Comparison of ENCODE assay signal across 1 cellular context in the genomic region with DNA sequence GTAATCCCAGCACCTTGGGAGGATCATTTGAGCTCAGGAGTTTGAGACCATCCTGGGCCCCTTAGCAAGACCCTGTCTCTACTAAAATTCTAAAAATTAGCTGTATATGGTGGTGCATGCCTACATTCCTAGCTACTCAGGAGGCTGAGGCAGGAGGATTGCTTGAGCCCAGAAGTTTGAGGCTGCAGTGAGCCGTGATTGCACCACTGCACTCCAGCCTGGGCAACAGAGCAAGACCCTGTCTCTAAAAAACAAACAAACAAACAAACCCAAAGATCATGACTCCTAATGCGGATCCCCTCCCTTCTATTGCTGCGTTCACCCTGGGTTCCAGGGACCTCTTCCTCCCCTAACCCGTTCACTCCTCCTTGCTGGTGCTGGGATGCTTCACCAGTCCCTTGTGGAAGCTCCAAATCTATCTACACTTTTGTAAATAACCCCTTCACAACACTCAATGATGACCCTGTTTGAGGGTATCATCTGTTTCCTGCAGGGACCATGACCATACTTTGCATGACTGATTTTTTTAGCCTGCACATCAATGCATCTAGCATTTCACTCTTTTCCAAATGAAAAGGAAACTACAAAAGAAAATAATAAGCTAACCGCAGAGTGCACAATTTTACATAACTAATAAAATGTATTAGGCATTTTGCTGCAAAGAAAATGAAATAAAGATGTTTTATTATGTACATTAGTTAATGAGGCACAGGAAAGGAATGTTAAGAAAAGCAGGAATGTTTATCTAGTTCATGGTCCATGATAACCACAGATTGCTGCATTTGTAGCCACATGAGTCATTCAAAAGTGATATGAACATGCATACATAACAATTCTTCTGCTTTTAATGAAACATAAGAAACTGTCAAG.
TF ChIP-seq lines count a peak whose summit lies in the region.

No MANE protein-coding gene starts in this region.

TF ChIP-seq in HepG2, 621 proteins besides CTCF, POLR2A, EP300 and RAD21 (continued from another document and continues in another):
- TF ChIP-seq, protein P1, sequence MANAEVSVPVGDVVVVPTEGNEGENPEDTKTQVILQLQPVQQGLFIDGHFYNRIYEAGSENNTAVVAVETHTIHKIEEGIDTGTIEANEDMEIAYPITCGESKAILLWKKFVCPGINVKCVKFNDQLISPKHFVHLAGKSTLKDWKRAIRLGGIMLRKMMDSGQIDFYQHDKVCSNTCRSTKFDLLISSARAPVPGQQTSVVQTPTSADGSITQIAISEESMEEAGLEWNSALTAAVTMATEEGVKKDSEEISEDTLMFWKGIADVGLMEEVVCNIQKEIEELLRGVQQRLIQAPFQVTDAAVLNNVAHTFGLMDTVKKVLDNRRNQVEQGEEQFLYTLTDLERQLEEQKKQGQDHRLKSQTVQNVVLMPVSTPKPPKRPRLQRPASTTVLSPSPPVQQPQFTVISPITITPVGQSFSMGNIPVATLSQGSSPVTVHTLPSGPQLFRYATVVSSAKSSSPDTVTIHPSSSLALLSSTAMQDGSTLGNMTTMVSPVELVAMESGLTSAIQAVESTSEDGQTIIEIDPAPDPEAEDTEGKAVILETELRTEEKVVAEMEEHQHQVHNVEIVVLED (CRISPR knock-in tag; IDR thresholded peaks at IDR 0.05; ENCODE audit: borderline replicate concordance) = no peak
- TF ChIP-seq, protein P2, sequence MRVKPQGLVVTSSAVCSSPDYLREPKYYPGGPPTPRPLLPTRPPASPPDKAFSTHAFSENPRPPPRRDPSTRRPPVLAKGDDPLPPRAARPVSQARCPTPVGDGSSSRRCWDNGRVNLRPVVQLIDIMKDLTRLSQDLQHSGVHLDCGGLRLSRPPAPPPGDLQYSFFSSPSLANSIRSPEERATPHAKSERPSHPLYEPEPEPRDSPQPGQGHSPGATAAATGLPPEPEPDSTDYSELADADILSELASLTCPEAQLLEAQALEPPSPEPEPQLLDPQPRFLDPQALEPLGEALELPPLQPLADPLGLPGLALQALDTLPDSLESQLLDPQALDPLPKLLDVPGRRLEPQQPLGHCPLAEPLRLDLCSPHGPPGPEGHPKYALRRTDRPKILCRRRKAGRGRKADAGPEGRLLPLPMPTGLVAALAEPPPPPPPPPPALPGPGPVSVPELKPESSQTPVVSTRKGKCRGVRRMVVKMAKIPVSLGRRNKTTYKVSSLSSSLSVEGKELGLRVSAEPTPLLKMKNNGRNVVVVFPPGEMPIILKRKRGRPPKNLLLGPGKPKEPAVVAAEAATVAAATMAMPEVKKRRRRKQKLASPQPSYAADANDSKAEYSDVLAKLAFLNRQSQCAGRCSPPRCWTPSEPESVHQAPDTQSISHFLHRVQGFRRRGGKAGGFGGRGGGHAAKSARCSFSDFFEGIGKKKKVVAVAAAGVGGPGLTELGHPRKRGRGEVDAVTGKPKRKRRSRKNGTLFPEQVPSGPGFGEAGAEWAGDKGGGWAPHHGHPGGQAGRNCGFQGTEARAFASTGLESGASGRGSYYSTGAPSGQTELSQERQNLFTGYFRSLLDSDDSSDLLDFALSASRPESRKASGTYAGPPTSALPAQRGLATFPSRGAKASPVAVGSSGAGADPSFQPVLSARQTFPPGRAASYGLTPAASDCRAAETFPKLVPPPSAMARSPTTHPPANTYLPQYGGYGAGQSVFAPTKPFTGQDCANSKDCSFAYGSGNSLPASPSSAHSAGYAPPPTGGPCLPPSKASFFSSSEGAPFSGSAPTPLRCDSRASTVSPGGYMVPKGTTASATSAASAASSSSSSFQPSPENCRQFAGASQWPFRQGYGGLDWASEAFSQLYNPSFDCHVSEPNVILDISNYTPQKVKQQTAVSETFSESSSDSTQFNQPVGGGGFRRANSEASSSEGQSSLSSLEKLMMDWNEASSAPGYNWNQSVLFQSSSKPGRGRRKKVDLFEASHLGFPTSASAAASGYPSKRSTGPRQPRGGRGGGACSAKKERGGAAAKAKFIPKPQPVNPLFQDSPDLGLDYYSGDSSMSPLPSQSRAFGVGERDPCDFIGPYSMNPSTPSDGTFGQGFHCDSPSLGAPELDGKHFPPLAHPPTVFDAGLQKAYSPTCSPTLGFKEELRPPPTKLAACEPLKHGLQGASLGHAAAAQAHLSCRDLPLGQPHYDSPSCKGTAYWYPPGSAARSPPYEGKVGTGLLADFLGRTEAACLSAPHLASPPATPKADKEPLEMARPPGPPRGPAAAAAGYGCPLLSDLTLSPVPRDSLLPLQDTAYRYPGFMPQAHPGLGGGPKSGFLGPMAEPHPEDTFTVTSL (CRISPR knock-in tag; IDR thresholded peaks at IDR 0.05; ENCODE audit: borderline replicate concordance) = no peak
- TF ChIP-seq CREB1 (IDR thresholded peaks at IDR 0.05) (no peak), CREB1 (CRISPR knock-in tag; IDR thresholded peaks at IDR 0.05) (peak; percentile 30; the same call in 1 of the 2 replicates), ZMYM3 (CRISPR knock-in tag; IDR thresholded peaks at IDR 0.05) (peak; percentile 54), ZNF644 (CRISPR knock-in tag; IDR thresholded peaks at IDR 0.05; ENCODE audit: low read depth) (no peak), HDAC1 (CRISPR knock-in tag; IDR thresholded peaks at IDR 0.05) (no peak), NCOA2 (CRISPR knock-in tag; IDR thresholded peaks at IDR 0.05) (peak; percentile 35; the same call in 1 of the 2 replicates), TEAD3 (CRISPR knock-in tag; optimal IDR thresholded peaks at IDR 0.05; ENCODE audit: borderline replicate concordance) (peak; percentile 83), FLYWCH1 (CRISPR knock-in tag; IDR thresholded peaks at IDR 0.05) (no peak), MAFG (CRISPR knock-in tag; IDR thresholded peaks at IDR 0.05) (no peak), KDM1A (CRISPR knock-in tag; IDR thresholded peaks at IDR 0.05) (peak; percentile 68; the same call in 1 of the 2 replicates), HCFC1 (IDR thresholded peaks at IDR 0.05; ENCODE audit: low read depth, low read length) (no peak), ZNF34 (CRISPR knock-in tag; IDR thresholded peaks at IDR 0.05; ENCODE audit: borderline replicate concordance) (no peak)
- TF ChIP-seq, protein P3, sequence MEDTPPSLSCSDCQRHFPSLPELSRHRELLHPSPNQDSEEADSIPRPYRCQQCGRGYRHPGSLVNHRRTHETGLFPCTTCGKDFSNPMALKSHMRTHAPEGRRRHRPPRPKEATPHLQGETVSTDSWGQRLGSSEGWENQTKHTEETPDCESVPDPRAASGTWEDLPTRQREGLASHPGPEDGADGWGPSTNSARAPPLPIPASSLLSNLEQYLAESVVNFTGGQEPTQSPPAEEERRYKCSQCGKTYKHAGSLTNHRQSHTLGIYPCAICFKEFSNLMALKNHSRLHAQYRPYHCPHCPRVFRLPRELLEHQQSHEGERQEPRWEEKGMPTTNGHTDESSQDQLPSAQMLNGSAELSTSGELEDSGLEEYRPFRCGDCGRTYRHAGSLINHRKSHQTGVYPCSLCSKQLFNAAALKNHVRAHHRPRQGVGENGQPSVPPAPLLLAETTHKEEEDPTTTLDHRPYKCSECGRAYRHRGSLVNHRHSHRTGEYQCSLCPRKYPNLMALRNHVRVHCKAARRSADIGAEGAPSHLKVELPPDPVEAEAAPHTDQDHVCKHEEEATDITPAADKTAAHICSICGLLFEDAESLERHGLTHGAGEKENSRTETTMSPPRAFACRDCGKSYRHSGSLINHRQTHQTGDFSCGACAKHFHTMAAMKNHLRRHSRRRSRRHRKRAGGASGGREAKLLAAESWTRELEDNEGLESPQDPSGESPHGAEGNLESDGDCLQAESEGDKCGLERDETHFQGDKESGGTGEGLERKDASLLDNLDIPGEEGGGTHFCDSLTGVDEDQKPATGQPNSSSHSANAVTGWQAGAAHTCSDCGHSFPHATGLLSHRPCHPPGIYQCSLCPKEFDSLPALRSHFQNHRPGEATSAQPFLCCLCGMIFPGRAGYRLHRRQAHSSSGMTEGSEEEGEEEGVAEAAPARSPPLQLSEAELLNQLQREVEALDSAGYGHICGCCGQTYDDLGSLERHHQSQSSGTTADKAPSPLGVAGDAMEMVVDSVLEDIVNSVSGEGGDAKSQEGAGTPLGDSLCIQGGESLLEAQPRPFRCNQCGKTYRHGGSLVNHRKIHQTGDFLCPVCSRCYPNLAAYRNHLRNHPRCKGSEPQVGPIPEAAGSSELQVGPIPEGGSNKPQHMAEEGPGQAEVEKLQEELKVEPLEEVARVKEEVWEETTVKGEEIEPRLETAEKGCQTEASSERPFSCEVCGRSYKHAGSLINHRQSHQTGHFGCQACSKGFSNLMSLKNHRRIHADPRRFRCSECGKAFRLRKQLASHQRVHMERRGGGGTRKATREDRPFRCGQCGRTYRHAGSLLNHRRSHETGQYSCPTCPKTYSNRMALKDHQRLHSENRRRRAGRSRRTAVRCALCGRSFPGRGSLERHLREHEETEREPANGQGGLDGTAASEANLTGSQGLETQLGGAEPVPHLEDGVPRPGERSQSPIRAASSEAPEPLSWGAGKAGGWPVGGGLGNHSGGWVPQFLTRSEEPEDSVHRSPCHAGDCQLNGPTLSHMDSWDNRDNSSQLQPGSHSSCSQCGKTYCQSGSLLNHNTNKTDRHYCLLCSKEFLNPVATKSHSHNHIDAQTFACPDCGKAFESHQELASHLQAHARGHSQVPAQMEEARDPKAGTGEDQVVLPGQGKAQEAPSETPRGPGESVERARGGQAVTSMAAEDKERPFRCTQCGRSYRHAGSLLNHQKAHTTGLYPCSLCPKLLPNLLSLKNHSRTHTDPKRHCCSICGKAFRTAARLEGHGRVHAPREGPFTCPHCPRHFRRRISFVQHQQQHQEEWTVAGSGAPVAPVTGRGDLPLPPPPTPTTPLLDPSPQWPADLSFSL (CRISPR knock-in tag; IDR thresholded peaks at IDR 0.05) = no peak
- TF ChIP-seq, protein P4, sequence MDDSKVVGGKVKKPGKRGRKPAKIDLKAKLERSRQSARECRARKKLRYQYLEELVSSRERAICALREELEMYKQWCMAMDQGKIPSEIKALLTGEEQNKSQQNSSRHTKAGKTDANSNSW (CRISPR knock-in tag; IDR thresholded peaks at IDR 0.05; ENCODE audit: borderline replicate concordance) = no peak
- TF ChIP-seq, protein P5, sequence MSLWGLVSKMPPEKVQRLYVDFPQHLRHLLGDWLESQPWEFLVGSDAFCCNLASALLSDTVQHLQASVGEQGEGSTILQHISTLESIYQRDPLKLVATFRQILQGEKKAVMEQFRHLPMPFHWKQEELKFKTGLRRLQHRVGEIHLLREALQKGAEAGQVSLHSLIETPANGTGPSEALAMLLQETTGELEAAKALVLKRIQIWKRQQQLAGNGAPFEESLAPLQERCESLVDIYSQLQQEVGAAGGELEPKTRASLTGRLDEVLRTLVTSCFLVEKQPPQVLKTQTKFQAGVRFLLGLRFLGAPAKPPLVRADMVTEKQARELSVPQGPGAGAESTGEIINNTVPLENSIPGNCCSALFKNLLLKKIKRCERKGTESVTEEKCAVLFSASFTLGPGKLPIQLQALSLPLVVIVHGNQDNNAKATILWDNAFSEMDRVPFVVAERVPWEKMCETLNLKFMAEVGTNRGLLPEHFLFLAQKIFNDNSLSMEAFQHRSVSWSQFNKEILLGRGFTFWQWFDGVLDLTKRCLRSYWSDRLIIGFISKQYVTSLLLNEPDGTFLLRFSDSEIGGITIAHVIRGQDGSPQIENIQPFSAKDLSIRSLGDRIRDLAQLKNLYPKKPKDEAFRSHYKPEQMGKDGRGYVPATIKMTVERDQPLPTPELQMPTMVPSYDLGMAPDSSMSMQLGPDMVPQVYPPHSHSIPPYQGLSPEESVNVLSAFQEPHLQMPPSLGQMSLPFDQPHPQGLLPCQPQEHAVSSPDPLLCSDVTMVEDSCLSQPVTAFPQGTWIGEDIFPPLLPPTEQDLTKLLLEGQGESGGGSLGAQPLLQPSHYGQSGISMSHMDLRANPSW (CRISPR knock-in tag; IDR thresholded peaks at IDR 0.05; ENCODE audit: borderline replicate concordance) = no peak
- TF ChIP-seq, protein P6, sequence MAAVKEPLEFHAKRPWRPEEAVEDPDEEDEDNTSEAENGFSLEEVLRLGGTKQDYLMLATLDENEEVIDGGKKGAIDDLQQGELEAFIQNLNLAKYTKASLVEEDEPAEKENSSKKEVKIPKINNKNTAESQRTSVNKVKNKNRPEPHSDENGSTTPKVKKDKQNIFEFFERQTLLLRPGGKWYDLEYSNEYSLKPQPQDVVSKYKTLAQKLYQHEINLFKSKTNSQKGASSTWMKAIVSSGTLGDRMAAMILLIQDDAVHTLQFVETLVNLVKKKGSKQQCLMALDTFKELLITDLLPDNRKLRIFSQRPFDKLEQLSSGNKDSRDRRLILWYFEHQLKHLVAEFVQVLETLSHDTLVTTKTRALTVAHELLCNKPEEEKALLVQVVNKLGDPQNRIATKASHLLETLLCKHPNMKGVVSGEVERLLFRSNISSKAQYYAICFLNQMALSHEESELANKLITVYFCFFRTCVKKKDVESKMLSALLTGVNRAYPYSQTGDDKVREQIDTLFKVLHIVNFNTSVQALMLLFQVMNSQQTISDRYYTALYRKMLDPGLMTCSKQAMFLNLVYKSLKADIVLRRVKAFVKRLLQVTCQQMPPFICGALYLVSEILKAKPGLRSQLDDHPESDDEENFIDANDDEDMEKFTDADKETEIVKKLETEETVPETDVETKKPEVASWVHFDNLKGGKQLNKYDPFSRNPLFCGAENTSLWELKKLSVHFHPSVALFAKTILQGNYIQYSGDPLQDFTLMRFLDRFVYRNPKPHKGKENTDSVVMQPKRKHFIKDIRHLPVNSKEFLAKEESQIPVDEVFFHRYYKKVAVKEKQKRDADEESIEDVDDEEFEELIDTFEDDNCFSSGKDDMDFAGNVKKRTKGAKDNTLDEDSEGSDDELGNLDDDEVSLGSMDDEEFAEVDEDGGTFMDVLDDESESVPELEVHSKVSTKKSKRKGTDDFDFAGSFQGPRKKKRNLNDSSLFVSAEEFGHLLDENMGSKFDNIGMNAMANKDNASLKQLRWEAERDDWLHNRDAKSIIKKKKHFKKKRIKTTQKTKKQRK (IDR thresholded peaks at IDR 0.05; ENCODE audit: low read length) = no peak
- TF ChIP-seq, protein P7, sequence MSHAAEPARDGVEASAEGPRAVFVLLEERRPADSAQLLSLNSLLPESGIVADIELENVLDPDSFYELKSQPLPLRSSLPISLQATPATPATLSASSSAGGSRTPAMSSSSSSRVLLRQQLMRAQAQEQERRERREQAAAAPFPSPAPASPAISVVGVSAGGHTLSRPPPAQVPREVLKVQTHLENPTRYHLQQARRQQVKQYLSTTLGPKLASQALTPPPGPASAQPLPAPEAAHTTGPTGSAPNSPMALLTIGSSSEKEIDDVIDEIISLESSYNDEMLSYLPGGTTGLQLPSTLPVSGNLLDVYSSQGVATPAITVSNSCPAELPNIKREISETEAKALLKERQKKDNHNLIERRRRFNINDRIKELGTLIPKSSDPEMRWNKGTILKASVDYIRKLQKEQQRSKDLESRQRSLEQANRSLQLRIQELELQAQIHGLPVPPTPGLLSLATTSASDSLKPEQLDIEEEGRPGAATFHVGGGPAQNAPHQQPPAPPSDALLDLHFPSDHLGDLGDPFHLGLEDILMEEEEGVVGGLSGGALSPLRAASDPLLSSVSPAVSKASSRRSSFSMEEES (CRISPR knock-in tag; IDR thresholded peaks at IDR 0.05) = 0 out of 2 replicates have a peak, but pooled peaks have one; percentile 22
- TF ChIP-seq, protein P8, sequence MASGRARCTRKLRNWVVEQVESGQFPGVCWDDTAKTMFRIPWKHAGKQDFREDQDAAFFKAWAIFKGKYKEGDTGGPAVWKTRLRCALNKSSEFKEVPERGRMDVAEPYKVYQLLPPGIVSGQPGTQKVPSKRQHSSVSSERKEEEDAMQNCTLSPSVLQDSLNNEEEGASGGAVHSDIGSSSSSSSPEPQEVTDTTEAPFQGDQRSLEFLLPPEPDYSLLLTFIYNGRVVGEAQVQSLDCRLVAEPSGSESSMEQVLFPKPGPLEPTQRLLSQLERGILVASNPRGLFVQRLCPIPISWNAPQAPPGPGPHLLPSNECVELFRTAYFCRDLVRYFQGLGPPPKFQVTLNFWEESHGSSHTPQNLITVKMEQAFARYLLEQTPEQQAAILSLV (CRISPR knock-in tag; IDR thresholded peaks at IDR 0.05; ENCODE audit: borderline replicate concordance) = no peak
- TF ChIP-seq, protein P9, sequence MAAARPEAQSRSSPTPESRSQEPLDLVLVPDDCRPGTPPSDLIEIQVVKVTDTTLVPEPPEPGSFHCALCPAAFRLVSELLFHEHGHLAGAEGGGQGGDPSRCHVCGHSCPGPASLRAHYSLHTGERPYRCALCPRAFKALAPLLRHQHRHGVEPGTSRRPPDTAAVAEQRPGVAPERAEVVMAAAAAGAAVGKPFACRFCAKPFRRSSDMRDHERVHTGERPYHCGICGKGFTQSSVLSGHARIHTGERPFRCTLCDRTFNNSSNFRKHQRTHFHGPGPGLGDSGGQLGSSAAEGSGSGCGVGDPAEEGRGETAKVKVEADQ (CRISPR knock-in tag; IDR thresholded peaks at IDR 0.05; ENCODE audit: borderline replicate concordance) = no peak
